ENCODE assay signal across 18 cellular contexts in genomic region chr16:9056061-9056460, GRCh38.
"Had no signal": no experiment of that assay in that cellular context is flagged by ENCODE, and none has a peak within 500 bp of the region (broad histone marks: within the 10 kb centered on the region; RNA-seq: fewer than 3 reads in every experiment).

No MANE protein-coding gene starts in this region.

- H3K4me3 Mint-ChIP-seq: natural killer cell; stimulated activated memory B cell treated with anti-CD40 and anti-IgM and Interleukin-4, amounts not matched to agents 10 μg/mL and 1 μg/mL and 100 μg/mL, for 72 hours had no signal

- H3K36me3 Mint-ChIP-seq: natural killer cell; stimulated activated memory B cell treated with anti-CD40 and anti-IgM and Interleukin-4, amounts not matched to agents 10 μg/mL and 1 μg/mL and 100 μg/mL, for 72 hours had no signal

- H3K4me3 ChIP-seq: dorsolateral prefrontal cortex, lower lobe of right lung, ovary, psoas muscle, skin epidermis, spleen, thoracic aorta, tibial nerve, upper lobe of right lung, uterus had no signal

- H3K27ac Mint-ChIP-seq: natural killer cell; stimulated activated memory B cell treated with anti-CD40 and anti-IgM and Interleukin-4, amounts not matched to agents 10 μg/mL and 1 μg/mL and 100 μg/mL, for 72 hours had no signal

- H3K4me1 ChIP-seq: lower lobe of right lung, uterus had no signal

- DNase-seq: dorsolateral prefrontal cortex; effector CD4-positive, alpha-beta T cell; left ventricle myocardium superior; lower lobe of right lung; natural killer cell; occipital lobe; ovary; psoas muscle; right cardiac atrium; spleen; stimulated activated CD4-positive, alpha-beta T cell treated with anti-CD3 and anti-CD28 coated beads, Interleukin-4, amount 100 ng/mL, for 4 hours; stimulated activated naive CD8-positive, alpha-beta T cell treated with anti-CD3 and anti-CD28 coated beads, Interleukin-15, Interleukin-2, amounts not matched to agents 100 U/mL and 50 U/mL, for 24 hours; upper lobe of right lung; uterus had no signal

- H3K36me3 ChIP-seq: lower lobe of right lung, ovary, spleen, thoracic aorta, tibial nerve, upper lobe of right lung, uterus had no signal

- H3K27me3 ChIP-seq: ovary, tibial nerve, upper lobe of right lung, uterus had no signal

- H3K9me3 ChIP-seq: lower lobe of right lung, ovary, psoas muscle, spleen, thoracic aorta, tibial nerve, upper lobe of right lung, uterus had no signal

- H3K27ac ChIP-seq: dorsolateral prefrontal cortex, lower lobe of right lung, ovary, skin epidermis, spleen, thoracic aorta, tibial nerve, upper lobe of right lung, uterus had no signal

- H3K9me3 Mint-ChIP-seq: natural killer cell; stimulated activated memory B cell treated with anti-CD40 and anti-IgM and Interleukin-4, amounts not matched to agents 10 μg/mL and 1 μg/mL and 100 μg/mL, for 72 hours had no signal
